ENCODE assay signal across 1 cellular context in genomic region chr2:8574196-8575010, GRCh38.
A peak's percentile ranks its signal among the peaks of the same experiment; 100 is the strongest.
TF ChIP-seq lines count a peak whose summit lies in the region.

No MANE protein-coding gene starts in this region.

TF ChIP-seq in HepG2, 621 proteins besides CTCF, POLR2A, EP300 and RAD21 (continued from another document and continues in another):
- TF ChIP-seq ZNF646 (CRISPR knock-in tag; IDR thresholded peaks at IDR 0.05), result no peak
- no peak for TF ChIP-seq MIER2 (CRISPR knock-in tag; IDR thresholded peaks at IDR 0.05)
- TF ChIP-seq GABPA (IDR thresholded peaks at IDR 0.05; ENCODE audit: low read depth, low read length), result no peak
- TF ChIP-seq GABPA (CRISPR knock-in tag; IDR thresholded peaks at IDR 0.05; ENCODE audit: low read depth), result peak; percentile 39
- TF ChIP-seq ATF4 (CRISPR knock-in tag; IDR thresholded peaks at IDR 0.05), result no peak
- no peak for TF ChIP-seq ZBTB2 (CRISPR knock-in tag; IDR thresholded peaks at IDR 0.05; ENCODE audit: low read depth)
- TF ChIP-seq RFXANK (CRISPR knock-in tag; IDR thresholded peaks at IDR 0.05), result no peak
- no peak for TF ChIP-seq PBX3 (CRISPR knock-in tag; IDR thresholded peaks at IDR 0.05; ENCODE audit: borderline replicate concordance)
- 0 out of 2 replicates have a peak, but pooled peaks have one; percentile 86 for TF ChIP-seq ZNF383 (CRISPR knock-in tag; IDR thresholded peaks at IDR 0.05; ENCODE audit: borderline replicate concordance)
- TF ChIP-seq ZNF619 (CRISPR knock-in tag; IDR thresholded peaks at IDR 0.05), result peak; percentile 37; the same call in 1 of the 2 replicates
- peak; percentile 93; the same call in 1 of the 2 replicates for TF ChIP-seq ZNF580 (CRISPR knock-in tag; IDR thresholded peaks at IDR 0.05; ENCODE audit: borderline replicate concordance, low read depth)
- 0 out of 2 replicates have a peak, but pooled peaks have one; percentile 1 for TF ChIP-seq ZNF737 (CRISPR knock-in tag; IDR thresholded peaks at IDR 0.05; ENCODE audit: borderline replicate concordance)
- no peak; the same call in 1 of the 2 replicates for TF ChIP-seq MYNN (CRISPR knock-in tag; IDR thresholded peaks at IDR 0.05; ENCODE audit: low read depth)
- TF ChIP-seq ZNF10 (CRISPR knock-in tag; IDR thresholded peaks at IDR 0.05; ENCODE audit: borderline replicate concordance, low read depth), result no peak
- peak; percentile 94 for TF ChIP-seq TBL1XR1 (IDR thresholded peaks at IDR 0.05; ENCODE audit: borderline replicate concordance, low read length, partially characterized antibody)
- peak; percentile 72; the same call in 1 of the 2 replicates for TF ChIP-seq MYC (CRISPR knock-in tag; IDR thresholded peaks at IDR 0.05; ENCODE audit: borderline replicate concordance)
- no peak for TF ChIP-seq ZNF644 (CRISPR knock-in tag; IDR thresholded peaks at IDR 0.05; ENCODE audit: low read depth)
- TF ChIP-seq ZNF891 (CRISPR knock-in tag; IDR thresholded peaks at IDR 0.05), result no peak
- peak; percentile 84 for TF ChIP-seq YEATS4 (CRISPR knock-in tag; IDR thresholded peaks at IDR 0.05; ENCODE audit: borderline replicate concordance)
- TF ChIP-seq RELA (CRISPR knock-in tag; IDR thresholded peaks at IDR 0.05), result peak; percentile 90; the same call in 1 of the 2 replicates
- TF ChIP-seq SCMH1 (CRISPR knock-in tag; IDR thresholded peaks at IDR 0.05; ENCODE audit: borderline replicate concordance), result no peak
- TF ChIP-seq HNRNPH1 (optimal IDR thresholded peaks at IDR 0.05; ENCODE audit: low read depth, low read length), result no peak
- 0 out of 2 replicates have a peak, but pooled peaks have one; percentile 24 for TF ChIP-seq STAT6 (CRISPR knock-in tag; IDR thresholded peaks at IDR 0.05; ENCODE audit: borderline replicate concordance)
- no peak for TF ChIP-seq ZBTB44 (CRISPR knock-in tag; IDR thresholded peaks at IDR 0.05)
- TF ChIP-seq PHF21A (CRISPR knock-in tag; IDR thresholded peaks at IDR 0.05), result peak; percentile 68
- TF ChIP-seq SUZ12 (IDR thresholded peaks at IDR 0.05; ENCODE audit: low read depth, low read length), result no peak
- TF ChIP-seq HOXA9 (CRISPR knock-in tag; IDR thresholded peaks at IDR 0.05; ENCODE audit: borderline replicate concordance), result no peak
- TF ChIP-seq MXD4 (CRISPR knock-in tag; IDR thresholded peaks at IDR 0.05), result peak; percentile 68; the same call in 1 of the 2 replicates
- TF ChIP-seq ZNF335 (CRISPR knock-in tag; IDR thresholded peaks at IDR 0.05), result peak; percentile 38; the same call in 1 of the 2 replicates
- 0 out of 2 replicates have a peak, but pooled peaks have one; percentile 33 for TF ChIP-seq KDM3A (CRISPR knock-in tag; IDR thresholded peaks at IDR 0.05; ENCODE audit: low read depth)
- 0 out of 2 replicates have a peak, but pooled peaks have one; percentile 63 for TF ChIP-seq ZNF552 (CRISPR knock-in tag; IDR thresholded peaks at IDR 0.05; ENCODE audit: borderline replicate concordance)
- peak; percentile 77; the same call in 1 of the 2 replicates for TF ChIP-seq ZNF276 (CRISPR knock-in tag; IDR thresholded peaks at IDR 0.05; ENCODE audit: low read depth)
- TF ChIP-seq ATF1 (CRISPR knock-in tag; IDR thresholded peaks at IDR 0.05), result peak; percentile 41; the same call in 1 of the 2 replicates
- TF ChIP-seq SOX6 (IDR thresholded peaks at IDR 0.05), result no peak
- TF ChIP-seq SOX6 (CRISPR knock-in tag; IDR thresholded peaks at IDR 0.05), result peak; percentile 92
- TF ChIP-seq ZNF414 (CRISPR knock-in tag; IDR thresholded peaks at IDR 0.05), result no peak
- TF ChIP-seq XBP1 (CRISPR knock-in tag; IDR thresholded peaks at IDR 0.05), result no peak
- peak; percentile 61 for TF ChIP-seq ZNF563 (CRISPR knock-in tag; IDR thresholded peaks at IDR 0.05)
- TF ChIP-seq PAWR (CRISPR knock-in tag; IDR thresholded peaks at IDR 0.05; ENCODE audit: borderline replicate concordance), result no peak; the same call in 1 of the 2 replicates
- no peak; the same call in 1 of the 2 replicates for TF ChIP-seq ZMAT5 (CRISPR knock-in tag; IDR thresholded peaks at IDR 0.05; ENCODE audit: borderline replicate concordance, low read depth)
- TF ChIP-seq ZNF558 (CRISPR knock-in tag; IDR thresholded peaks at IDR 0.05; ENCODE audit: borderline replicate concordance), result no peak; the same call in 1 of the 2 replicates
- no peak; the same call in 1 of the 2 replicates for TF ChIP-seq ZNF34 (CRISPR knock-in tag; IDR thresholded peaks at IDR 0.05; ENCODE audit: borderline replicate concordance)
- TF ChIP-seq SSRP1 (CRISPR knock-in tag; IDR thresholded peaks at IDR 0.05), result 0 out of 2 replicates have a peak, but pooled peaks have one; percentile 53
- TF ChIP-seq RARA (CRISPR knock-in tag; IDR thresholded peaks at IDR 0.05), result peak; percentile 98
- TF ChIP-seq ZNF282 (IDR thresholded peaks at IDR 0.05; ENCODE audit: partially characterized antibody), result no peak
- peak; percentile 92 for TF ChIP-seq ZSCAN21 (CRISPR knock-in tag; IDR thresholded peaks at IDR 0.05; ENCODE audit: borderline replicate concordance)
- TF ChIP-seq DMAP1 (CRISPR knock-in tag; IDR thresholded peaks at IDR 0.05), result 0 out of 2 replicates have a peak, but pooled peaks have one; percentile 35
- peak; percentile 60; the same call in 1 of the 2 replicates for TF ChIP-seq ZNF230 (CRISPR knock-in tag; IDR thresholded peaks at IDR 0.05)
